ENCODE assay signal across 1 cellular context in genomic region chr22:25698461-25698860, GRCh38.
TF ChIP-seq lines count a peak whose summit lies in the region.

No MANE protein-coding gene starts in this region.

TF ChIP-seq in GM23338, 12 proteins besides CTCF, POLR2A, EP300 and RAD21 (continued from another document):
- TF ChIP-seq REST (IDR thresholded peaks at IDR 0.05; ENCODE audit: unreplicated experiment) = no peak
- TF ChIP-seq ZNF462 (CRISPR knock-in tag; IDR thresholded peaks at IDR 0.05) = no peak
- TF ChIP-seq POLR2AphosphoS5 (IDR thresholded peaks at IDR 0.05; ENCODE audit: low read depth) = no peak
- no peak for TF ChIP-seq ZNF114 (CRISPR knock-in tag; IDR thresholded peaks at IDR 0.05)
- no peak for TF ChIP-seq ZNF331 (CRISPR knock-in tag; IDR thresholded peaks at IDR 0.05; ENCODE audit: low read depth)
- TF ChIP-seq EZH2 (IDR thresholded peaks at IDR 0.05; ENCODE audit: low read depth, unreplicated experiment) = no peak
- TF ChIP-seq ETS1 (IDR thresholded peaks at IDR 0.05) = no peak
- no peak for TF ChIP-seq EZH2phosphoT487 (IDR thresholded peaks at IDR 0.05; ENCODE audit: unreplicated experiment)
- TF ChIP-seq NANOG (IDR thresholded peaks at IDR 0.05; ENCODE audit: borderline replicate concordance) = no peak
- no peak for TF ChIP-seq JUNB (IDR thresholded peaks at IDR 0.05; ENCODE audit: unreplicated experiment)
